1 cellular context compared by ENCODE assay signal in the genomic region with DNA sequence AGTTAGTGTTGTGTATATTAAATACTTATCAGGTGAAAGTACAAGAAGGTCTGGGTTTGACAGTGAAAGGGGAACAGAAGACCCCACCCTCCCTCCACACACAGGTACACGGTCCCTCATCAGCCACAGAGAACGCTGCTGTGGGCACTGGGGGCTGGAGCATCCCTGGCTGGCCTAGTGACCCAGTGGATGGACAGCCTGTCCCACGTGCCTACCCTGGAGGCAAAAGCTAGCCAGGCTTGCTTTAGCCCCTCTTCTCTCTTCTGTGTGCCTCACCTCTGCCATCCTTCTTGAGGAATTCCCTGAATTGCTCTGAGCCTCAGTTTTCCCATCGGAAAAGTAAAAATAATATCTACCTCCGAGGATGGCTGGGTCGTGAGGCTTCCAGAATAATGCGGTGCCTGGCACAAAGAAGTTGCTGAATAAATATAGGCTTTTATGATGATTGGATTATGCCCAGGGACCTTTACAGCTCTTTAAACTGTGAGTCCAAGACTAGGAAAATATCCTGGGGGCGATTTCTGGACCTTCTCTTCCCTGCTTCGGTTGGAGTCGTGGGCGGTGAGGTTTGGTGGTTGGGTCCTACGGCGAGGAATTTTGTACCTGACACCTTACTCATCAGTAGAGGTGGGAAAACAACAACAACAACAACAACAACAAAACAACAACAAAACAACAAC.
TF ChIP-seq lines count a peak whose summit lies in the region.

No MANE protein-coding gene starts in this region.

TF ChIP-seq in liver, 16 proteins besides CTCF, POLR2A, EP300 and RAD21 (continued from another document):
- TF ChIP-seq GABPA (IDR thresholded peaks at IDR 0.05 in 1 of 2, conservative IDR thresholded peaks at IDR 0.05 in 1 of 2): no peak
